Comparison of ENCODE assay signal across 1 cellular context in genomic region chr12:124510301-124510970, GRCh38.
TF ChIP-seq lines count a peak whose summit lies in the region.

No MANE protein-coding gene starts in this region.

TF ChIP-seq in GM12878, 131 proteins besides CTCF, POLR2A, EP300 and RAD21 (continued from another document):
- TF ChIP-seq, protein P1, sequence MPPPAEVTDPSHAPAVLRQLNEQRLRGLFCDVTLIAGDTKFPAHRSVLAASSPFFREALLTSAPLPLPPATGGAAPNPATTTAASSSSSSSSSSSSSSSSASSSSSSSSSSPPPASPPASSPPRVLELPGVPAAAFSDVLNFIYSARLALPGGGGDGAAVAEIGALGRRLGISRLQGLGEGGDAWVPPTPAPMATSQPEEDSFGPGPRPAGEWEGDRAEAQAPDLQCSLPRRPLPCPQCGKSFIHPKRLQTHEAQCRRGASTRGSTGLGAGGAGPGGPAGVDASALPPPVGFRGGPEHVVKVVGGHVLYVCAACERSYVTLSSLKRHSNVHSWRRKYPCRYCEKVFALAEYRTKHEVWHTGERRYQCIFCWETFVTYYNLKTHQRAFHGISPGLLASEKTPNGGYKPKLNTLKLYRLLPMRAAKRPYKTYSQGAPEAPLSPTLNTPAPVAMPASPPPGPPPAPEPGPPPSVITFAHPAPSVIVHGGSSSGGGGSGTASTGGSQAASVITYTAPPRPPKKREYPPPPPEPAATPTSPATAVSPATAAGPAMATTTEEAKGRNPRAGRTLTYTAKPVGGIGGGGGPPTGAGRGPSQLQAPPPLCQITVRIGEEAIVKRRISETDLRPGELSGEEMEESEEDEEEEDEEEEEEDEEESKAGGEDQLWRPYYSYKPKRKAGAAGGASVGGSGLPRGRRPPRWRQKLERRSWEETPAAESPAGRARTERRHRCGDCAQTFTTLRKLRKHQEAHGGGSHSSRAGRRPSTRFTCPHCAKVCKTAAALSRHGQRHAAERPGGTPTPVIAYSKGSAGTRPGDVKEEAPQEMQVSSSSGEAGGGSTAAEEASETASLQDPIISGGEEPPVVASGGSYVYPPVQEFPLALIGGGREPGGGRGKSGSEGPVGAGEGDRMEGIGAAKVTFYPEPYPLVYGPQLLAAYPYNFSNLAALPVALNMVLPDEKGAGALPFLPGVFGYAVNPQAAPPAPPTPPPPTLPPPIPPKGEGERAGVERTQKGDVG (CRISPR knock-in tag; IDR thresholded peaks at IDR 0.05) = no peak
- TF ChIP-seq SMARCA5 (IDR thresholded peaks at IDR 0.05) = peak; percentile 81; the same call in 1 of the 2 replicates
- TF ChIP-seq HDGF (IDR thresholded peaks at IDR 0.05) = no peak
TF ChIP-seq in GM12878: peak in this region for 1.
